8 cellular contexts compared by ENCODE assay signal in the genomic region with DNA sequence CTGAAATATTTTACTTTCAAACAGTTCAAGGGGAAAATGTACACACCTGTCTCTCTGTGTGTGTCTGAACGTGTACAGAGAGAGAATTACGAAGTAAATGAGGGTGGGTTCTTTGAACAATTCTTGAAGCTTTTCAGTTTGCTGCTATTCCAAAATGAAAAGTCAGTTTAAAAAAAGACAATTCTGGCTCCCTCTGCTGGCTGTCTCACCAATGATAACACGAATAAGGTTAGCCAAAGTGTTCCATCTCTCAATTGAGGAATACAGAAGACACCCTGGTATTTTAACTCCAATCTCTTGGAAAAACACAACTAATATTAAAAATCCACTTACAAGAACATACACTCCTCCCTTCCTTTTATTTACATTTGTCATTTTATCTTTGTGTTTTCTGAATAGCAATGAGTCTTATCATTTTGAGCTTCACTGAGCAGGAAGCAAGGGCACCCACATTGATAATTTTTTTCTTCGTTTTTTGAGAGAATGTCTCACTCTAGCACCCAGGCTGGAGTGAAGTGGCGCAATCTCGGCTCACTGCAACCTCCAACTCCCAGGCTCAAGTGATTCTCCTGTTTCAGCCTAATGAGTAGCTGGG.
DNase-seq lines count a peak whose midpoint lies in the region; ATAC-seq, FAIRE-seq and TF ChIP-seq lines count a peak whose summit lies in the region.

No MANE protein-coding gene starts in this region.

- no peak for ATAC-seq in GM21367 (IDR thresholded peaks at IDR 0.05; ENCODE audit: unreplicated experiment)

- no peaks in the 10 kb centered on the region for H3K27me3 ChIP-seq in adipocyte (replicated peaks; ENCODE audit: control insufficient read depth, insufficient read depth, low read length)
- no peaks in the 10 kb centered on the region for H3K27me3 ChIP-seq in effector memory CD4-positive, alpha-beta T cell (replicated peaks; ENCODE audit: control insufficient read depth, insufficient read depth, low read length, poor library complexity, severe bottlenecking)

- no peaks in the 10 kb centered on the region for H3K9me3 ChIP-seq in adipocyte (ENCODE audit: control insufficient read depth, low read length)
- H3K9me3 ChIP-seq in effector memory CD4-positive, alpha-beta T cell (ENCODE audit: control insufficient read depth, low read length): no peaks in the 10 kb centered on the region

- FAIRE-seq in D721Med (lab: Jason Lieb, UNC): no peak

- peak; percentile 79 for TF ChIP-seq CTCF in 22Rv1 (IDR thresholded peaks at IDR 0.05)
- TF ChIP-seq CTCF in D721Med (IDR thresholded peaks at IDR 0.05; ENCODE audit: insufficient read depth, missing control alignments): peak; percentile 71

- DNase-seq in D721Med (ENCODE audit: insufficient read length, low spot score) (no peak), NCI-H146 treated with DMSO at 0.1 percent for 48 hours (lab: John Stamatoyannopoulos, UW; ENCODE audit: unreplicated experiment) (peak; percentile 25), adipocyte (ENCODE audit: low read depth) (peak; percentile 78), inferior parietal cortex (ENCODE audit: extremely low spot score) (peak; percentile 72)
- no peak for DNase-seq in activated CD4-positive, CD25-positive, alpha-beta regulatory T cell (lab: John Stamatoyannopoulos, UW)
- no peak for DNase-seq in effector memory CD4-positive, alpha-beta T cell

- peaks cover 81% of the 10 kb centered on the region for H3K36me3 ChIP-seq in adipocyte (ENCODE audit: control insufficient read depth, insufficient read depth, low read length, severe bottlenecking)
- peaks cover 72% of the 10 kb centered on the region for H3K36me3 ChIP-seq in effector memory CD4-positive, alpha-beta T cell (ENCODE audit: control insufficient read depth, insufficient read depth, low read length)

- no peak overlapping the region for H3K9ac ChIP-seq in adipocyte (ENCODE audit: low read length)

- no peaks in the 10 kb centered on the region for H3K4me1 ChIP-seq in adipocyte (ENCODE audit: control insufficient read depth, insufficient read depth, low read length)
- no peaks in the 10 kb centered on the region for H3K4me1 ChIP-seq in effector memory CD4-positive, alpha-beta T cell (ENCODE audit: control insufficient read depth, insufficient read depth, low read length, poor library complexity, severe bottlenecking)

- H3K27ac ChIP-seq in 22Rv1: no peak overlapping the region
- H3K27ac ChIP-seq in effector memory CD4-positive, alpha-beta T cell (ENCODE audit: insufficient read depth, low read length, poor library complexity, severe bottlenecking): no peak overlapping the region

- no peak overlapping the region for H3K4me3 ChIP-seq in adipocyte (ENCODE audit: low read length)
- no peak overlapping the region for H3K4me3 ChIP-seq in effector memory CD4-positive, alpha-beta T cell (ENCODE audit: insufficient read depth, low read depth, low read length, poor library complexity, severe bottlenecking)

Comparison
In these comparisons a context has a peak if more than half of its experiments do, and no peak if none do; other contexts are left out.
1. DNase-seq: peak in NCI-H146 treated with DMSO at 0.1 percent for 48 hours (single experiment), adipocyte (single experiment) and inferior parietal cortex (single experiment); none in D721Med (single experiment), activated CD4-positive, CD25-positive, alpha-beta regulatory T cell (0 of 4) and effector memory CD4-positive, alpha-beta T cell (0 of 3).